9 cellular contexts compared by ENCODE assay signal in genomic region chr5:177939246-177940171, GRCh38. TPM values are rescaled to one million over a fixed set of nuclear protein-coding genes. Genes with fewer than 3 reads are reported as not detected.
DNase-seq lines count a peak whose midpoint lies in the region; ATAC-seq and TF ChIP-seq lines count a peak whose summit lies in the region.
"Not testable (repeated sequence)": the region's sequence is repeated elsewhere in the genome, so short reads cannot be mapped to it uniquely, and the experiment has no call there.
"Had no signal": no experiment of that assay in that cellular context is flagged by ENCODE, and none has a peak within 500 bp of the region (broad histone marks: within the 10 kb centered on the region; RNA-seq: fewer than 3 reads in every experiment).

No MANE protein-coding gene starts in this region.

- peak; percentile 33 to 49 (median 40) for ATAC-seq in T-cell (replicated peaks in 1 of 4)
- ATAC-seq in activated naive CD4-positive, alpha-beta T cell treated with anti-CD3 and anti-CD28 coated beads, Interleukin-2, amount 50 U/mL, for 72 hours, result peak; percentile 51 to 60

- H3K4me1 Mint-ChIP-seq in T-cell, result peaks cover 15 to 23% (median 18%) of the 10 kb centered on the region in 3 donors

- POLR2A ChIA-PET in T-cell (lab: Charles Lee), result not testable (repeated sequence)

- H3K27me3 ChIP-seq in esophagus (ENCODE audit: control insufficient read depth in 1 of 2, insufficient read depth in 2 of 2, low read length in 2 of 2); prostate gland (replicated peaks; ENCODE audit: insufficient read depth): not testable (repeated sequence)

- H3K4me3 ChIP-seq in esophagus (ENCODE audit: low read depth in 1 of 2, low read length in 2 of 2), result peak overlapping the region; percentile 47 to 50
- H3K4me3 ChIP-seq in prostate gland, result peak overlapping the region; percentile 33 to 39

- intact Hi-C loops in prostate gland (cut with DNase I), result not testable (repeated sequence)

- H3K4me1 ChIP-seq in esophagus (ENCODE audit: control insufficient read depth in 2 of 2, insufficient read depth in 2 of 2, low read length in 1 of 2); prostate gland (replicated peaks): not testable (repeated sequence)

- H3K9me3 ChIP-seq in esophagus (ENCODE audit: control insufficient read depth in 2 of 2, insufficient read depth in 1 of 2, low read depth in 1 of 2, low read length in 1 of 2); prostate gland: not testable (repeated sequence)

- H3K9me3 Mint-ChIP-seq in T-cell; activated naive CD4-positive, alpha-beta T cell treated with anti-CD3 and anti-CD28 coated beads, Interleukin-2, amount 50 U/mL, for 72 hours: not testable (repeated sequence)

- TF ChIP-seq POLR2A in prostate gland (IDR thresholded peaks at IDR 0.05), result peak; percentile 57

- peak overlapping the region; percentile 69 to 78 (median 78) for H3K4me3 Mint-ChIP-seq in T-cell

- H3K27me3 Mint-ChIP-seq in T-cell, result not testable (repeated sequence)

- H3K27ac Mint-ChIP-seq in T-cell, result peak overlapping the region in 1 of 2 donors; percentile 52
- not testable (repeated sequence) for H3K27ac Mint-ChIP-seq in activated naive CD4-positive, alpha-beta T cell treated with anti-CD3 and anti-CD28 coated beads, Interleukin-2, amount 50 U/mL, for 72 hours

- H3K27ac ChIP-seq in esophagus (ENCODE audit: low read depth in 2 of 2, low read length in 1 of 2), result peak overlapping the region in 1 of 2 donors; percentile 13
- H3K27ac ChIP-seq in prostate gland, result peak overlapping the region; percentile 56 to 65

- H3K36me3 Mint-ChIP-seq in T-cell; activated naive CD4-positive, alpha-beta T cell treated with anti-CD3 and anti-CD28 coated beads, Interleukin-2, amount 50 U/mL, for 72 hours: not testable (repeated sequence)

- TF ChIP-seq CTCF in prostate gland (IDR thresholded peaks at IDR 0.05), result not testable (repeated sequence)

- WGBS in esophagus, 2 donors, result 3 to 9% methylated on average over 34 to 67 of the region's 79 CpGs
- 4% methylated on average over 37 of the region's 79 CpGs for WGBS in prostate gland

- H3K36me3 ChIP-seq in esophagus (ENCODE audit: control insufficient read depth in 2 of 2, insufficient read depth in 2 of 2, low read length in 1 of 2); prostate gland: not testable (repeated sequence)

- CTCF ChIA-PET in T-cell (lab: Charles Lee), result not testable (repeated sequence)

- DNase-seq in ELF-1 (ENCODE audit: low read depth, low spot score) (peak; percentile 22), NCI-H1092 (lab: John Stamatoyannopoulos, UW) (peak; percentile 29), T-cell (peak in 1 of 34 experiments; percentile 11), kidney tubule cell (ENCODE audit: low spot score) (peak; percentile 46), prostate gland (ENCODE audit: low spot score) (peak; percentile 65)
- DNase-seq in activated naive CD4-positive, alpha-beta T cell treated with anti-CD3 and anti-CD28 coated beads, Interleukin-2, amount 50 U/mL, for 72 hours (ENCODE audit: low spot score in 2 of 2), result not testable (repeated sequence)

RNA-seq across cellular contexts. Expression of gene PROP1, which starts 56.5 kb away (rescaled TPM):
- not detected for total RNA-seq in T-cell
- not detected for total RNA-seq in activated naive CD4-positive, alpha-beta T cell treated with anti-CD3 and anti-CD28 coated beads, Interleukin-2, amount 50 U/mL, for 72 hours
- not detected for polyA plus RNA-seq in esophagus
- total RNA-seq in prostate gland, result not detected
- total RNA-seq: cardiac septum, subcutaneous adipose tissue had no signal
